22 cellular contexts compared by ENCODE assay signal in the genomic region with DNA sequence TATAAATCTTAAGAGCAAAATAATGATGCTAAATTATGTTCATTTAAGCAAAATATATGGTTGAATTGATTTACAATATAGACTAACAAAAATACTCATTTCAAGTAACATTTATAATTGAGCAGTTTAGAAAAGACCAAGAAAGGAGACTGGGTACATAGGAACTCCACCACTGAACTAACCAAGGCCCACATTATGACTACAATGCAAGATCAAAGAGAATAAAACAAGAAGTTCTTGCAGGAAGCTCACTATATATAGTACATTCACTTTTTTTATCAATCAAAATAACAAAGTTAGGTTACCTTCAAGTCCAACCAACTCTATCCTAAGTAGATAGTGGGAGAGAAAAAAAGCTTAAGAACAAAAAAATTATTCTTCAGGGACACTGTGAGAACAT. TPM values are rescaled to one million over a fixed set of nuclear protein-coding genes. Genes with fewer than 3 reads are reported as not detected.
A peak's percentile ranks its signal among the peaks of the same experiment; 100 is the strongest.
DNase-seq lines count a peak whose midpoint lies in the region; ATAC-seq and TF ChIP-seq lines count a peak whose summit lies in the region.
"Had no signal": no experiment of that assay in that cellular context is flagged by ENCODE, and none has a peak within 500 bp of the region (broad histone marks: within the 10 kb centered on the region; RNA-seq: fewer than 3 reads in every experiment).

No MANE protein-coding gene starts in this region.

- H3K4me3 Mint-ChIP-seq in activated T-cell treated with anti-CD3 and anti-CD28 coated beads, Interleukin-2, amount 50 U/mL, for 24 hours = peak overlapping the region; percentile 48
- peak overlapping the region; percentile 85 for H3K4me3 Mint-ChIP-seq in activated T-helper 17 cell treated with anti-CD3 and anti-CD28 coated beads, Interleukin-2, amount 50 U/mL, for 72 hours
- peak overlapping the region; percentile 84 for H3K4me3 Mint-ChIP-seq in natural killer cell

- POLR2A ChIA-PET in PC-3 (lab: Charles Lee; ENCODE audit: unreplicated experiment) = interaction anchor here (0.9 kb wide), 1 partner anchor 9 kb away, joined by 3 read pairs; no protein-coding TSS in a partner anchor

- peaks cover 25% of the 10 kb centered on the region for H3K36me3 Mint-ChIP-seq in activated T-cell treated with anti-CD3 and anti-CD28 coated beads, Interleukin-2, amount 50 U/mL, for 24 hours (ENCODE audit: low read depth)
- peaks cover 43% of the 10 kb centered on the region for H3K36me3 Mint-ChIP-seq in activated T-helper 17 cell treated with anti-CD3 and anti-CD28 coated beads, Interleukin-2, amount 50 U/mL, for 72 hours (ENCODE audit: low read depth)
- H3K36me3 Mint-ChIP-seq in natural killer cell = no peaks in the 10 kb centered on the region

- H3K4me1 Mint-ChIP-seq in activated T-cell treated with anti-CD3 and anti-CD28 coated beads, Interleukin-2, amount 50 U/mL, for 24 hours (ENCODE audit: low read depth) = peaks cover 71% of the 10 kb centered on the region
- H3K4me1 Mint-ChIP-seq in activated T-helper 17 cell treated with anti-CD3 and anti-CD28 coated beads, Interleukin-2, amount 50 U/mL, for 72 hours = peaks cover 50% of the 10 kb centered on the region
- H3K4me1 Mint-ChIP-seq in natural killer cell = peaks cover 68 to 70% of the 10 kb centered on the region in 2 donors

- peaks cover 23% of the 10 kb centered on the region for H3F3A ChIP-seq in GM23248 (ENCODE audit: insufficient read depth)
- no peaks in the 10 kb centered on the region for H3F3A ChIP-seq in PC-3 (ENCODE audit: low read length, unreplicated experiment)

- peaks cover 79% of the 10 kb centered on the region for H4K20me1 ChIP-seq in GM23248 (ENCODE audit: insufficient read depth)
- peaks cover 31% of the 10 kb centered on the region for H4K20me1 ChIP-seq in PC-3 (ENCODE audit: low read length)

- H3K9ac ChIP-seq in GM23248 (no peak overlapping the region), PC-3 (ENCODE audit: low read length) (no peak overlapping the region)

- H3K9me3 Mint-ChIP-seq in activated T-cell treated with anti-CD3 and anti-CD28 coated beads, Interleukin-2, amount 50 U/mL, for 24 hours = no peaks in the 10 kb centered on the region
- no peaks in the 10 kb centered on the region for H3K9me3 Mint-ChIP-seq in activated T-helper 17 cell treated with anti-CD3 and anti-CD28 coated beads, Interleukin-2, amount 50 U/mL, for 72 hours
- no peaks in the 10 kb centered on the region for H3K9me3 Mint-ChIP-seq in natural killer cell

- H3K36me3 ChIP-seq in GM23248 (ENCODE audit: low read depth) = peaks cover 7% of the 10 kb centered on the region
- no peaks in the 10 kb centered on the region for H3K36me3 ChIP-seq in PC-3 (ENCODE audit: low read depth, low read length)
- H3K36me3 ChIP-seq: esophagus squamous epithelium had no signal

- H3K4me2 ChIP-seq in GM23248 (ENCODE audit: unreplicated experiment) (peak overlapping the region; percentile 90), PC-3 (ENCODE audit: low read length) (no peak overlapping the region)
- H3K4me2 ChIP-seq: PC-9 had no signal

- no TSS peak for BruUV-seq in PC-3 (replicated peaks; lab: Mats Ljungman, UMichigan)

- in situ Hi-C loops in GM23248 (cut with MboI) = no loop called here

- H3K4me3 ChIP-seq in GM23248 (no peak overlapping the region), PC-3 (ENCODE audit: low read length) (no peak overlapping the region)
- H3K4me3 ChIP-seq: esophagus squamous epithelium, PC-9, skin epidermis had no signal

- no peaks in the 10 kb centered on the region for H3K27me3 Mint-ChIP-seq in activated T-cell treated with anti-CD3 and anti-CD28 coated beads, Interleukin-2, amount 50 U/mL, for 24 hours
- no peaks in the 10 kb centered on the region for H3K27me3 Mint-ChIP-seq in activated T-helper 17 cell treated with anti-CD3 and anti-CD28 coated beads, Interleukin-2, amount 50 U/mL, for 72 hours
- H3K27me3 Mint-ChIP-seq in natural killer cell (ENCODE audit: low read depth in 2 of 2) = no peaks in the 10 kb centered on the region

- H3K79me2 ChIP-seq in GM23248 (ENCODE audit: insufficient read depth) (peaks cover 100% of the 10 kb centered on the region), PC-3 (ENCODE audit: low read length) (peaks cover 98% of the 10 kb centered on the region)

- H3K9me3 ChIP-seq in GM23248 (ENCODE audit: low read depth) = no peaks in the 10 kb centered on the region
- no peaks in the 10 kb centered on the region for H3K9me3 ChIP-seq in PC-3 (ENCODE audit: low read length)
- H3K9me3 ChIP-seq: esophagus squamous epithelium had no signal

- TF ChIP-seq CTCF in natural killer cell (IDR thresholded peaks at IDR 0.05) (no peak), PC-3 (conservative IDR thresholded peaks at IDR 0.05; ENCODE audit: low read depth, low read length) (no peak)

- H2AFZ ChIP-seq in GM23248 = no peak overlapping the region
- H2AFZ ChIP-seq in PC-3 (ENCODE audit: low read length) = no peak overlapping the region
- H2AFZ ChIP-seq: PC-9 had no signal

- H3K4me1 ChIP-seq in GM23248 (ENCODE audit: insufficient read depth) (peaks cover 72% of the 10 kb centered on the region), PC-3 (ENCODE audit: insufficient read depth, low read length) (peaks cover 17% of the 10 kb centered on the region)

- intact Hi-C loops in natural killer cell (cut with micrococcal nuclease) (no loop called here), PC-3 (cut with micrococcal nuclease) (no loop called here)

- H3K27me3 ChIP-seq in GM23248 (replicated peaks; ENCODE audit: insufficient read depth) (no peaks in the 10 kb centered on the region), PC-3 (ENCODE audit: low read length) (no peaks in the 10 kb centered on the region)
- H3K27me3 ChIP-seq: esophagus squamous epithelium had no signal

- no peak for DNase-seq in activated T-cell treated with anti-CD3 and anti-CD28 coated beads, Interleukin-2, amount 50 U/mL, for 24 hours
- DNase-seq in activated T-cell treated with anti-CD3 and anti-CD28 coated beads for 4 hours = no peak
- DNase-seq in GM23248 = no peak
- no peak for DNase-seq in natural killer cell
- no peak for DNase-seq in OCI-M2 (lab: John Stamatoyannopoulos, UW; ENCODE audit: unreplicated experiment)
- no peak for DNase-seq in PC-3
- DNase-seq: activated CD4-positive, alpha-beta T cell treated with anti-CD3 and anti-CD28 coated beads for 1 hour; AML-193; amygdala; esophagus squamous epithelium; mesendoderm; NCI-H82; PC-9; SHP77 had no signal

- CTCF ChIA-PET in PC-3 (lab: Charles Lee) = no interaction called here

- H3K9me2 ChIP-seq in GM23248 (ENCODE audit: insufficient read depth) (no peaks in the 10 kb centered on the region), PC-3 (replicated peaks; ENCODE audit: low read length) (no peaks in the 10 kb centered on the region)

- peak overlapping the region; percentile 9 for H3K27ac Mint-ChIP-seq in activated T-cell treated with anti-CD3 and anti-CD28 coated beads, Interleukin-2, amount 50 U/mL, for 24 hours
- no peak overlapping the region for H3K27ac Mint-ChIP-seq in activated T-helper 17 cell treated with anti-CD3 and anti-CD28 coated beads, Interleukin-2, amount 50 U/mL, for 72 hours
- H3K27ac Mint-ChIP-seq in natural killer cell = peak overlapping the region; percentile 88 to 97

- H3K27ac ChIP-seq in GM23248 (no peak overlapping the region), PC-3 (ENCODE audit: low read length) (no peak overlapping the region)
- H3K27ac ChIP-seq: esophagus squamous epithelium, PC-9, skin epidermis had no signal

- peak; percentile 32 for ATAC-seq in activated T-helper 17 cell treated with anti-CD3 and anti-CD28 coated beads, Interleukin-2, amount 50 U/mL, for 72 hours (replicated peaks)
- ATAC-seq in natural killer cell (no peak), PC-3 (no peak), HG02852 (IDR thresholded peaks at IDR 0.05; ENCODE audit: unreplicated experiment) (no peak)

RNA-seq across cellular contexts. Expression of gene CHIC2, which starts 8.0 kb away (rescaled TPM):
- total RNA-seq in GM23248 (2014; rRNA removed; shearing (Covaris generic)) = 111 and 126 TPM in 2 replicates
- 137 and 142 TPM in 2 replicates for polyA plus RNA-seq in GM23248 (2016; fragmentation: Nextera tagmentation; extraction: Ambion mirVana)
- 10 to 100 TPM; 12.8 to 21.8 TPM for total RNA-seq in activated T-helper 17 cell treated with anti-CD3 and anti-CD28 coated beads, Interleukin-2, amount 50 U/mL, for 72 hours
- total RNA-seq in natural killer cell (10 to 100 TPM; 62.0 to 85.0 (median 79.7) TPM), PC-3 (2014; rRNA removed) (52.3 and 58.1 TPM in 2 replicates)

RNA-seq across cellular contexts. Expression of gene GSX2, which starts 43.6 kb away (rescaled TPM):
- not detected in 2 replicates for total RNA-seq in GM23248 (2014; rRNA removed; shearing (Covaris generic))
- not detected in 2 replicates for polyA plus RNA-seq in GM23248 (2016; fragmentation: Nextera tagmentation; extraction: Ambion mirVana)
- not detected for total RNA-seq in activated T-helper 17 cell treated with anti-CD3 and anti-CD28 coated beads, Interleukin-2, amount 50 U/mL, for 72 hours
- not detected for total RNA-seq in natural killer cell
- total RNA-seq in PC-3 (2014; rRNA removed) = not detected in 2 replicates
- total RNA-seq: A172, bronchial epithelial cell, esophagus squamous epithelium, MCF 10A, omental fat pad, PC-9, renal cortical epithelial cell had no signal
